Comparison of ENCODE assay signal across 9 cellular contexts in genomic region chr3:20340324-20340928, GRCh38.
DNase-seq lines count a peak whose midpoint lies in the region; ATAC-seq, FAIRE-seq and TF ChIP-seq lines count a peak whose summit lies in the region.
"Had no signal": no experiment of that assay in that cellular context is flagged by ENCODE, and none has a peak within 500 bp of the region (broad histone marks: within the 10 kb centered on the region; RNA-seq: fewer than 3 reads in every experiment).

No MANE protein-coding gene starts in this region.

- in situ Hi-C loops in astrocyte of the spinal cord (cut with HindIII; ENCODE audit: low sequenced_read_pairs): no loop called here

- no peak overlapping the region for H3K27ac ChIP-seq in small intestine (ENCODE audit: low read depth in 1 of 2, low read length in 1 of 2)
- H3K27ac ChIP-seq: BLaER1 treated with 17β-estradiol and CSF1 and Interleukin-3, amounts not matched to agents 10 nM and 100 nM had no signal

- no peak overlapping the region for H3K4me3 ChIP-seq in astrocyte of the spinal cord (ENCODE audit: low read depth, low read length)
- H3K4me3 ChIP-seq in small intestine (ENCODE audit: low read depth in 1 of 2, low read length in 2 of 2): no peak overlapping the region
- H3K4me3 ChIP-seq: BLaER1 treated with 17β-estradiol and CSF1 and Interleukin-3, amounts not matched to agents 10 nM and 100 nM had no signal

- peak; percentile 86 for ATAC-seq in HG02763 (IDR thresholded peaks at IDR 0.05; ENCODE audit: unreplicated experiment)

- DNase-seq in NCI-H146 (lab: John Stamatoyannopoulos, UW) (peak; percentile 16), NCI-H146 treated with DMSO at 0.1 percent for 48 hours (lab: John Stamatoyannopoulos, UW; ENCODE audit: unreplicated experiment) (no peak), NCI-H1105 (lab: John Stamatoyannopoulos, UW) (peak; percentile 35), T-helper 22 cell (ENCODE audit: low read depth) (peak; percentile 1), astrocyte of the spinal cord (ENCODE audit: low read depth, low spot score) (peak; percentile 81), hypothalamus (lab: John Stamatoyannopoulos, UW) (peak in 44 of 51 donors; percentile 1 to 84 (median 32)), small intestine (peak; percentile 81)

- peak; percentile 91 for TF ChIP-seq CTCF in astrocyte of the spinal cord (IDR thresholded peaks at IDR 0.05; ENCODE audit: low read depth, low read length)

- 23 to 28% (median 25%) methylated on average over 6 of the region's 6 CpGs for WGBS in small intestine, 3 donors

- no peaks in the 10 kb centered on the region for H3K4me1 ChIP-seq in small intestine (ENCODE audit: control insufficient read depth in 2 of 2, insufficient read depth in 1 of 2, low read depth in 1 of 2, low read length in 1 of 2)
- H3K4me1 ChIP-seq: BLaER1 treated with 17β-estradiol and CSF1 and Interleukin-3, amounts not matched to agents 10 nM and 100 nM had no signal

- no peaks in the 10 kb centered on the region for H3K27me3 ChIP-seq in small intestine (ENCODE audit: control insufficient read depth in 2 of 2, insufficient read depth in 2 of 2, low read length in 2 of 2)
- H3K27me3 ChIP-seq: BLaER1 treated with 17β-estradiol and CSF1 and Interleukin-3, amounts not matched to agents 10 nM and 100 nM had no signal

- no peak for FAIRE-seq in small intestine (lab: Jason Lieb, UNC)

- no peaks in the 10 kb centered on the region for H3K9me3 ChIP-seq in small intestine (ENCODE audit: control insufficient read depth, low read depth)

- H3K36me3 ChIP-seq in small intestine (ENCODE audit: control insufficient read depth in 2 of 2, insufficient read depth in 2 of 2, low read length in 2 of 2): no peaks in the 10 kb centered on the region
- H3K36me3 ChIP-seq: BLaER1 treated with 17β-estradiol and CSF1 and Interleukin-3, amounts not matched to agents 10 nM and 100 nM had no signal
